1 cellular context compared by ENCODE assay signal in genomic region chr19:3667766-3668165, GRCh38.
TF ChIP-seq lines count a peak whose summit lies in the region.

No MANE protein-coding gene starts in this region.

TF ChIP-seq in HepG2, 621 proteins besides CTCF, POLR2A, EP300 and RAD21:
- TF ChIP-seq ZFAT (CRISPR knock-in tag; conservative IDR thresholded peaks at IDR 0.05): no peak
- TF ChIP-seq ZNF713 (CRISPR knock-in tag; IDR thresholded peaks at IDR 0.05): no peak
- TF ChIP-seq ZSCAN25 (CRISPR knock-in tag; IDR thresholded peaks at IDR 0.05): no peak
- no peak for TF ChIP-seq MIER2 (CRISPR knock-in tag; IDR thresholded peaks at IDR 0.05)
- no peak for TF ChIP-seq NPAS2 (CRISPR knock-in tag; IDR thresholded peaks at IDR 0.05; ENCODE audit: borderline replicate concordance)
- TF ChIP-seq KLF9 (CRISPR knock-in tag; IDR thresholded peaks at IDR 0.05; ENCODE audit: low read depth): no peak
- TF ChIP-seq TFE3 (CRISPR knock-in tag; IDR thresholded peaks at IDR 0.05): no peak
- no peak for TF ChIP-seq LBX2 (CRISPR knock-in tag; IDR thresholded peaks at IDR 0.05; ENCODE audit: borderline replicate concordance)
- no peak for TF ChIP-seq ZNF468 (CRISPR knock-in tag; IDR thresholded peaks at IDR 0.05)
- no peak for TF ChIP-seq POGZ (CRISPR knock-in tag; IDR thresholded peaks at IDR 0.05)
- no peak for TF ChIP-seq ZNF775 (CRISPR knock-in tag; IDR thresholded peaks at IDR 0.05; ENCODE audit: borderline replicate concordance)
